ENCODE assay signal across 11 cellular contexts in genomic region chr6:6689413-6690143, GRCh38.
DNase-seq lines count a peak whose midpoint lies in the region; ATAC-seq, FAIRE-seq and TF ChIP-seq lines count a peak whose summit lies in the region.
"Had no signal": no experiment of that assay in that cellular context is flagged by ENCODE, and none has a peak within 500 bp of the region (broad histone marks: within the 10 kb centered on the region; RNA-seq: fewer than 3 reads in every experiment).

No MANE protein-coding gene starts in this region.

- H3K36me3 Mint-ChIP-seq in dendritic cell treated with granulocyte-macrophage colony-stimulating factor and Interleukin-4, amounts not matched to agents 40 ng/mL and 50 ng/mL, for 4 days (ENCODE audit: low read depth) = peaks cover 19% of the 10 kb centered on the region

- H3K4me3 Mint-ChIP-seq in dendritic cell treated with granulocyte-macrophage colony-stimulating factor and Interleukin-4, amounts not matched to agents 40 ng/mL and 50 ng/mL, for 4 days = no peak overlapping the region
- H3K4me3 Mint-ChIP-seq in stimulated activated naive CD8-positive, alpha-beta T cell treated with anti-CD3 and anti-CD28 coated beads, Interleukin-15, amount 100 ng/mL, for 72 hours = no peak overlapping the region
- H3K4me3 Mint-ChIP-seq: activated naive CD4-positive, alpha-beta T cell treated with anti-CD3 and anti-CD28 coated beads, Interleukin-2, amount 50 U/mL, for 24 hours had no signal

- H2BK5ac ChIP-seq in mesenchymal stem cell (ENCODE audit: low read depth, low read length, poor library complexity, severe bottlenecking) = no peak overlapping the region

- no peak overlapping the region for H2BK15ac ChIP-seq in mesenchymal stem cell (ENCODE audit: low read depth, poor library complexity, severe bottlenecking)

- no peak overlapping the region for H3K18ac ChIP-seq in mesenchymal stem cell (ENCODE audit: low read depth in 1 of 2, low read length in 2 of 2)

- H4K91ac ChIP-seq in mesenchymal stem cell (ENCODE audit: low read length) = no peak overlapping the region

- H2AK5ac ChIP-seq in mesenchymal stem cell (ENCODE audit: low read length, severe bottlenecking) = peak overlapping the region; percentile 46

- peak in 1 of 5 donors; percentile 56 for DNase-seq in heart left ventricle
- no peak for DNase-seq in Right ventricle myocardium inferior (ENCODE audit: missing footprints)
- no peak for DNase-seq in mesenchymal stem cell
- DNase-seq in frontal cortex (ENCODE audit: low spot score in 2 of 2) = no peak
- no peak for DNase-seq in HT-29 (ENCODE audit: low spot score)
- DNase-seq in stimulated activated naive CD8-positive, alpha-beta T cell treated with anti-CD3 and anti-CD28 coated beads, Interleukin-15, amount 100 ng/mL, for 72 hours = no peak
- DNase-seq: NK-92 treated with Interleukin-12 subunit alpha and Interleukin-12 subunit beta, amount 100 ng/mL, for 24 hours; stimulated activated CD4-positive, alpha-beta T cell treated with anti-CD3 and anti-CD28 coated beads, Interleukin-2, amount 100 ng/mL, for 24 hours had no signal

- intact Hi-C loops in heart left ventricle (cut with DNase I) (loop anchor here in 2 of 10 donors (5.0 kb wide), 2 partner anchors 33 to 418 kb away; partner anchors contain the start of gene RREB1 (in 1 of the 2)), Right ventricle myocardium inferior (cut with DNase I) (loop anchor here (5.0 kb wide), 2 partner anchors 33 to 418 kb away; partner anchors contain the start of gene RREB1)
- intact Hi-C loops in dendritic cell treated with granulocyte-macrophage colony-stimulating factor and Interleukin-4, amounts not matched to agents 40 ng/mL and 50 ng/mL, for 4 days (cut with micrococcal nuclease) = no loop called here

- peaks cover 82% of the 10 kb centered on the region for H3K4me1 Mint-ChIP-seq in dendritic cell treated with granulocyte-macrophage colony-stimulating factor and Interleukin-4, amounts not matched to agents 40 ng/mL and 50 ng/mL, for 4 days (ENCODE audit: low read depth)
- H3K4me1 Mint-ChIP-seq in stimulated activated naive CD8-positive, alpha-beta T cell treated with anti-CD3 and anti-CD28 coated beads, Interleukin-15, amount 100 ng/mL, for 72 hours = peaks cover 34% of the 10 kb centered on the region

- no peak overlapping the region for H3K4me2 ChIP-seq in mesenchymal stem cell (ENCODE audit: low read length, poor library complexity, severe bottlenecking)

- H3K4me1 ChIP-seq in heart left ventricle = peaks cover 3 to 63% (median 41%) of the 10 kb centered on the region in 12 donors
- peaks cover 5% of the 10 kb centered on the region for H3K4me1 ChIP-seq in mesenchymal stem cell (ENCODE audit: control insufficient read depth, insufficient read depth, low read depth, low read length)

- H3K9me3 Mint-ChIP-seq in dendritic cell treated with granulocyte-macrophage colony-stimulating factor and Interleukin-4, amounts not matched to agents 40 ng/mL and 50 ng/mL, for 4 days = peaks cover 15% of the 10 kb centered on the region
- peaks cover 0 to 10% of the 10 kb centered on the region in 2 donors for H3K9me3 Mint-ChIP-seq in stimulated activated naive CD8-positive, alpha-beta T cell treated with anti-CD3 and anti-CD28 coated beads, Interleukin-15, amount 100 ng/mL, for 72 hours
- H3K9me3 Mint-ChIP-seq: activated naive CD4-positive, alpha-beta T cell treated with anti-CD3 and anti-CD28 coated beads, Interleukin-2, amount 50 U/mL, for 24 hours had no signal

- H2AFZ ChIP-seq in mesenchymal stem cell (ENCODE audit: low read depth, low read length) = peak overlapping the region; percentile 39

- peak overlapping the region; percentile 78 for H3K27ac Mint-ChIP-seq in dendritic cell treated with granulocyte-macrophage colony-stimulating factor and Interleukin-4, amounts not matched to agents 40 ng/mL and 50 ng/mL, for 4 days
- no peak overlapping the region for H3K27ac Mint-ChIP-seq in stimulated activated naive CD8-positive, alpha-beta T cell treated with anti-CD3 and anti-CD28 coated beads, Interleukin-15, amount 100 ng/mL, for 72 hours
- H3K27ac Mint-ChIP-seq: activated naive CD4-positive, alpha-beta T cell treated with anti-CD3 and anti-CD28 coated beads, Interleukin-2, amount 50 U/mL, for 24 hours had no signal

- no peak overlapping the region for H2BK12ac ChIP-seq in mesenchymal stem cell (ENCODE audit: low read length in 2 of 2)

- TF ChIP-seq CTCF in heart left ventricle (IDR thresholded peaks at IDR 0.05) = no peak

- 53 to 74% (median 63%) methylated on average over 2 of the region's 2 CpGs for WGBS in heart left ventricle, 4 donors
- 65% methylated on average over 2 of the region's 2 CpGs for WGBS in mesenchymal stem cell

- no peak overlapping the region for H3K23ac ChIP-seq in mesenchymal stem cell (ENCODE audit: low read length in 2 of 2)

- no peak overlapping the region for H2BK120ac ChIP-seq in mesenchymal stem cell (ENCODE audit: low read depth, low read length)

- no peak overlapping the region for H4K8ac ChIP-seq in mesenchymal stem cell (ENCODE audit: low read length)

- TF ChIP-seq POLR2A in heart left ventricle (IDR thresholded peaks at IDR 0.05) = no peak

- no peak overlapping the region for H3K4ac ChIP-seq in mesenchymal stem cell (ENCODE audit: low read depth in 1 of 2, low read length in 2 of 2)

- H3K9ac ChIP-seq in mesenchymal stem cell (ENCODE audit: low read length) = peak overlapping the region; percentile 70

- H3K36me3 ChIP-seq in heart left ventricle = no peaks in the 10 kb centered on the region
- H3K36me3 ChIP-seq in mesenchymal stem cell (ENCODE audit: control insufficient read depth in 1 of 2, insufficient read depth in 2 of 2, low read depth in 1 of 2, low read length in 2 of 2) = no peaks in the 10 kb centered on the region

- H3K27me3 ChIP-seq in heart left ventricle (no peaks in the 10 kb centered on the region), mesenchymal stem cell (ENCODE audit: control insufficient read depth in 1 of 2, insufficient read depth in 1 of 2, low read length in 2 of 2) (no peaks in the 10 kb centered on the region)

- no peaks in the 10 kb centered on the region for H3K27me3 Mint-ChIP-seq in dendritic cell treated with granulocyte-macrophage colony-stimulating factor and Interleukin-4, amounts not matched to agents 40 ng/mL and 50 ng/mL, for 4 days
- no peaks in the 10 kb centered on the region for H3K27me3 Mint-ChIP-seq in stimulated activated naive CD8-positive, alpha-beta T cell treated with anti-CD3 and anti-CD28 coated beads, Interleukin-15, amount 100 ng/mL, for 72 hours
- H3K27me3 Mint-ChIP-seq: activated naive CD4-positive, alpha-beta T cell treated with anti-CD3 and anti-CD28 coated beads, Interleukin-2, amount 50 U/mL, for 24 hours had no signal

- H3K79me1 ChIP-seq in mesenchymal stem cell (replicated peaks; ENCODE audit: low read length, poor library complexity, severe bottlenecking) = no peaks in the 10 kb centered on the region

- H3K14ac ChIP-seq in mesenchymal stem cell (ENCODE audit: low read length in 2 of 2) = no peak overlapping the region

- H3K4me3 ChIP-seq in heart left ventricle (no peak overlapping the region), mesenchymal stem cell (ENCODE audit: insufficient read depth in 1 of 2, low read depth in 1 of 2, low read length in 2 of 2) (peak overlapping the region in 1 of 2 experiments; percentile 25)

- H3K27ac ChIP-seq in heart left ventricle (peak overlapping the region; percentile 76 to 92 (median 86)), mesenchymal stem cell (ENCODE audit: low read length, poor library complexity, severe bottlenecking) (no peak overlapping the region)

- H3K9me3 ChIP-seq in heart left ventricle (peaks cover 0 to 10% (median 0%) of the 10 kb centered on the region in 12 donors), mesenchymal stem cell (ENCODE audit: control insufficient read depth, low read length) (no peaks in the 10 kb centered on the region)

- peak in 3 of 4 donors; percentile 18 to 33 (median 32) for ATAC-seq in heart left ventricle
- no peak for ATAC-seq in Right ventricle myocardium inferior
- no peak for ATAC-seq in HG03025 (IDR thresholded peaks at IDR 0.05; ENCODE audit: low FRiP score, unreplicated experiment)
- ATAC-seq in stimulated activated naive CD8-positive, alpha-beta T cell treated with anti-CD3 and anti-CD28 coated beads, Interleukin-15, amount 100 ng/mL, for 72 hours = no peak

- FAIRE-seq in frontal cortex (lab: Jason Lieb, UNC) = no peak

Comparison
In these comparisons a context has a peak if more than half of its experiments do, and no peak if none do; other contexts are left out.
1. ATAC-seq: peak in heart left ventricle (3 of 4); none in Right ventricle myocardium inferior (single experiment), HG03025 (single experiment) and stimulated activated naive CD8-positive, alpha-beta T cell treated with anti-CD3 and anti-CD28 coated beads, Interleukin-15, amount 100 ng/mL, for 72 hours (single experiment).